In the genomic region with DNA sequence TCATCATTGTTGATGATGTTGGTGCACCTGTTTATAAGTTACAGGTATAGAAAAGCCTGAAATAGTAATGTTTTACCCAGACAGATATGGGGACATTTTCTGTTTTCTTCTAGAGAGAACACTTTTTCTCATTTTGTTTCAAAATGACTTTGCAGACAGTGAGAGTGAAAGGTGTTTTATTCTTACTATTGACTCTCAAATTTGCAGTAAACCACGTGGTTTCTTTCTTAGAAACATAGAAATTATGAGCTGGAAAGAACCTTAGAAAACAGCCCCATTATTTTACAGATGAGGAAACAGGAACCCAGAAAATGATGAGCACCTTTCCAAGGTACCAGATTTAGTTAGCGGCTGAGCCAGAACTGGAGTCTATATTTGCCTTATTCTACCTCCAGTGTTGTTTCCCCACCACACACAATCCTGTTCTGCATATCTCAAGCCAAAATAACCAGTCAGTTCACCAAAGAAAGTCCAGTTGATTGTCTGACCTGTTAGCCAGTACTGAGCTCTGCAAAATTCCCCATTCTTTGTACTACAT, we compare ENCODE assay signal across 10 cellular contexts.
DNase-seq lines count a peak whose midpoint lies in the region; ATAC-seq and FAIRE-seq lines count a peak whose summit lies in the region.
"Had no signal": no experiment of that assay in that cellular context is flagged by ENCODE, and none has a peak within 500 bp of the region (broad histone marks: within the 10 kb centered on the region; RNA-seq: fewer than 3 reads in every experiment).

No MANE protein-coding gene starts in this region.

- FAIRE-seq in HTR-8/SVneo (lab: Jason Lieb, UNC), result no peak
- FAIRE-seq: G401.6 had no signal

- H3K27ac Mint-ChIP-seq in activated CD4-positive, alpha-beta memory T cell treated with anti-CD3 and anti-CD28 coated beads for 36 hours, result peak overlapping the region; percentile 70
- no peak overlapping the region for H3K27ac Mint-ChIP-seq in activated CD4-positive, alpha-beta memory T cell treated with anti-CD3 and anti-CD28 coated beads, Interleukin-2, amount 10 ng/mL, durations not matched to agents 7 days and 5 days
- H3K27ac Mint-ChIP-seq in memory B cell, result no peak overlapping the region

- H3K27ac ChIP-seq in effector memory CD4-positive, alpha-beta T cell (ENCODE audit: insufficient read depth, low read length, poor library complexity, severe bottlenecking), result no peak overlapping the region

- POLR2A ChIA-PET in activated CD4-positive, alpha-beta memory T cell treated with anti-CD3 and anti-CD28 coated beads for 36 hours (lab: Charles Lee), result interaction anchor here (1.0 to 1.8 kb wide), 3 partner anchors 16 to 102 kb away, joined by 4 to 7 read pairs (median 6); no protein-coding TSS in a partner anchor
- POLR2A ChIA-PET in activated CD4-positive, alpha-beta memory T cell treated with anti-CD3 and anti-CD28 coated beads, Interleukin-2, amount 10 ng/mL, durations not matched to agents 7 days and 5 days (lab: Charles Lee), result interaction anchor here (0.7 to 1.0 kb wide), 2 partner anchors 16 to 25 kb away, joined by 3 read pairs; no protein-coding TSS in a partner anchor

- ATAC-seq in GM21528 (IDR thresholded peaks at IDR 0.05; ENCODE audit: low FRiP score, unreplicated experiment) (peak; percentile 88), HG03135 (IDR thresholded peaks at IDR 0.05; ENCODE audit: unreplicated experiment) (peak; percentile 91), memory B cell (ENCODE audit: low read depth) (peak; percentile 47)

- H3K4me1 ChIP-seq in effector memory CD4-positive, alpha-beta T cell (ENCODE audit: control insufficient read depth, insufficient read depth, low read length, poor library complexity, severe bottlenecking), result no peaks in the 10 kb centered on the region

- intact Hi-C loops in activated CD4-positive, alpha-beta memory T cell treated with anti-CD3 and anti-CD28 coated beads for 36 hours (cut with micrococcal nuclease), result loop anchor here (1.0 kb wide), 11 partner anchors 9 to 243 kb away; no protein-coding TSS in a partner anchor

- H3K4me3 Mint-ChIP-seq in activated CD4-positive, alpha-beta memory T cell treated with anti-CD3 and anti-CD28 coated beads for 36 hours, result no peak overlapping the region
- no peak overlapping the region for H3K4me3 Mint-ChIP-seq in activated CD4-positive, alpha-beta memory T cell treated with anti-CD3 and anti-CD28 coated beads, Interleukin-2, amount 10 ng/mL, durations not matched to agents 7 days and 5 days
- no peak overlapping the region for H3K4me3 Mint-ChIP-seq in memory B cell

- peaks cover 13% of the 10 kb centered on the region for H3K36me3 Mint-ChIP-seq in activated CD4-positive, alpha-beta memory T cell treated with anti-CD3 and anti-CD28 coated beads for 36 hours
- H3K36me3 Mint-ChIP-seq in activated CD4-positive, alpha-beta memory T cell treated with anti-CD3 and anti-CD28 coated beads, Interleukin-2, amount 10 ng/mL, durations not matched to agents 7 days and 5 days (ENCODE audit: low read depth), result peaks cover 28% of the 10 kb centered on the region
- no peaks in the 10 kb centered on the region for H3K36me3 Mint-ChIP-seq in memory B cell

- H3K27me3 ChIP-seq in effector memory CD4-positive, alpha-beta T cell (replicated peaks; ENCODE audit: control insufficient read depth, insufficient read depth, low read length, poor library complexity, severe bottlenecking), result no peaks in the 10 kb centered on the region

- peaks cover 38% of the 10 kb centered on the region for H3K4me1 Mint-ChIP-seq in activated CD4-positive, alpha-beta memory T cell treated with anti-CD3 and anti-CD28 coated beads for 36 hours (ENCODE audit: low read depth)
- H3K4me1 Mint-ChIP-seq in activated CD4-positive, alpha-beta memory T cell treated with anti-CD3 and anti-CD28 coated beads, Interleukin-2, amount 10 ng/mL, durations not matched to agents 7 days and 5 days, result peaks cover 27% of the 10 kb centered on the region
- H3K4me1 Mint-ChIP-seq in memory B cell, result peaks cover 2% of the 10 kb centered on the region

- CTCF ChIA-PET in activated CD4-positive, alpha-beta memory T cell treated with anti-CD3 and anti-CD28 coated beads for 36 hours (lab: Charles Lee), result interaction anchor here (0.6 to 1.1 kb wide), 6 partner anchors 19 to 177 kb away, joined by 3 to 4 read pairs (median 3); no protein-coding TSS in a partner anchor
- CTCF ChIA-PET in activated CD4-positive, alpha-beta memory T cell treated with anti-CD3 and anti-CD28 coated beads, Interleukin-2, amount 10 ng/mL, durations not matched to agents 7 days and 5 days (lab: Charles Lee), result interaction anchor here (1.0 kb wide), 1 partner anchor 14 kb away, joined by 5 read pairs; no protein-coding TSS in a partner anchor

- peak; percentile 33 for DNase-seq in activated CD4-positive, alpha-beta memory T cell treated with anti-CD3 and anti-CD28 coated beads for 36 hours
- DNase-seq in activated CD4-positive, alpha-beta memory T cell treated with anti-CD3 and anti-CD28 coated beads, Interleukin-2, amount 10 ng/mL, durations not matched to agents 7 days and 5 days, result no peak
- DNase-seq in memory B cell (ENCODE audit: low spot score in 2 of 2) (no peak), HTR-8/SVneo (ENCODE audit: insufficient read length, low spot score) (no peak)
- DNase-seq in effector memory CD4-positive, alpha-beta T cell, result no peak
- DNase-seq in stimulated activated naive CD4-positive, alpha-beta T cell (lab: John Stamatoyannopoulos, UW), result no peak
- DNase-seq: ACHN had no signal

- H3K36me3 ChIP-seq in effector memory CD4-positive, alpha-beta T cell (ENCODE audit: control insufficient read depth, insufficient read depth, low read length), result no peaks in the 10 kb centered on the region

- peaks cover 14% of the 10 kb centered on the region for H3K27me3 Mint-ChIP-seq in activated CD4-positive, alpha-beta memory T cell treated with anti-CD3 and anti-CD28 coated beads for 36 hours
- peaks cover 3% of the 10 kb centered on the region for H3K27me3 Mint-ChIP-seq in activated CD4-positive, alpha-beta memory T cell treated with anti-CD3 and anti-CD28 coated beads, Interleukin-2, amount 10 ng/mL, durations not matched to agents 7 days and 5 days
- H3K27me3 Mint-ChIP-seq in memory B cell, result peaks cover 2% of the 10 kb centered on the region

- H3K9me3 ChIP-seq in effector memory CD4-positive, alpha-beta T cell (ENCODE audit: control insufficient read depth, low read length), result no peaks in the 10 kb centered on the region

- H3K9me3 Mint-ChIP-seq in activated CD4-positive, alpha-beta memory T cell treated with anti-CD3 and anti-CD28 coated beads for 36 hours, result peaks cover 16% of the 10 kb centered on the region
- peaks cover 10% of the 10 kb centered on the region for H3K9me3 Mint-ChIP-seq in activated CD4-positive, alpha-beta memory T cell treated with anti-CD3 and anti-CD28 coated beads, Interleukin-2, amount 10 ng/mL, durations not matched to agents 7 days and 5 days
- H3K9me3 Mint-ChIP-seq in memory B cell, result peaks cover 1% of the 10 kb centered on the region

- no peak overlapping the region for H3K4me3 ChIP-seq in effector memory CD4-positive, alpha-beta T cell (ENCODE audit: insufficient read depth, low read depth, low read length, poor library complexity, severe bottlenecking)
